ENCODE assay signal across 8 cellular contexts in genomic region chrX:47218280-47218919, GRCh38. TPM values are rescaled to one million over a fixed set of nuclear protein-coding genes. Genes with fewer than 3 reads are reported as not detected.
DNase-seq lines count a peak whose midpoint lies in the region; ATAC-seq and TF ChIP-seq lines count a peak whose summit lies in the region.

Gene CDK16 (plus strand): TSS chrX:47218681. CDS start chrX:47223558, 4,877 bp downstream.

- no peak for TF ChIP-seq CTCF in kidney epithelial cell (IDR thresholded peaks at IDR 0.05; ENCODE audit: insufficient read depth, low read length, poor library complexity, severe bottlenecking)

- peak; percentile 45 for ATAC-seq in HG03175 (IDR thresholded peaks at IDR 0.05; ENCODE audit: unreplicated experiment)

- H3K27me3 ChIP-seq in kidney epithelial cell (ENCODE audit: control insufficient read depth, insufficient read depth, low read length) = no peaks in the 10 kb centered on the region

- peak within 1 kb of the TSS; percentile 73 for H3K4me3 ChIP-seq in kidney epithelial cell (ENCODE audit: low read depth, low read length)

- DNase-seq in AG08396 (ENCODE audit: low spot score) (peak; percentile 97), NCI-H226 (peak; percentile 56), cerebellar cortex (ENCODE audit: low spot score) (peak; percentile 73), kidney epithelial cell (ENCODE audit: low read depth) (peak; percentile 43)
- peak; percentile 85 for DNase-seq in activated CD4-positive, CD25-positive, alpha-beta regulatory T cell treated with anti-CD3 and anti-CD28 coated beads, Interleukin-2, amount 50 U/mL, for 72 hours
- DNase-seq in stimulated activated CD4-positive, alpha-beta T cell treated with anti-CD3 and anti-CD28 coated beads, Interleukin-15, amount 100 ng/mL, for 48 hours (ENCODE audit: low read depth in 2 of 2) = peak; percentile 48 to 62

- in situ Hi-C loops in GM18951 (cut with MboI; ENCODE audit: low sequenced_read_pairs, unreplicated experiment) = no loop called here

- H3K36me3 ChIP-seq in kidney epithelial cell (ENCODE audit: control insufficient read depth, insufficient read depth, low read length) = peaks cover 7% of the 10 kb centered on the region

- TF ChIP-seq POLR2A in GM18951 (IDR thresholded peaks at IDR 0.05; ENCODE audit: extremely low read depth, insufficient read depth, insufficient read length) = peak; percentile 85

RNA-seq across cellular contexts. Expression of gene CDK16, which starts in this region (rescaled TPM):
- total RNA-seq in kidney epithelial cell = 107 and 120 TPM in 2 replicates

Comparison
In these comparisons a context has a peak if more than half of its experiments do, and no peak if none do; other contexts are left out.
1. Peak in every context shown above with its lines: DNase-seq, ATAC-seq and H3K4me3 ChIP-seq.
2. DNase-seq: peak in every context shown above with its lines; median percentile 97 in AG08396; 85 in activated CD4-positive, CD25-positive, alpha-beta regulatory T cell treated with anti-CD3 and anti-CD28 coated beads, Interleukin-2, amount 50 U/mL, for 72 hours; 73 in cerebellar cortex; 56 in NCI-H226; 55 in stimulated activated CD4-positive, alpha-beta T cell treated with anti-CD3 and anti-CD28 coated beads, Interleukin-15, amount 100 ng/mL, for 48 hours; 43 in kidney epithelial cell.